Comparison of ENCODE assay signal across 1 cellular context in genomic region chr1:227953022-227953412, GRCh38.
TF ChIP-seq lines count a peak whose summit lies in the region.

No MANE protein-coding gene starts in this region.

TF ChIP-seq in IMR-90, 13 proteins besides CTCF, POLR2A, EP300 and RAD21:
- TF ChIP-seq SMC3 (IDR thresholded peaks at IDR 0.05; ENCODE audit: low read depth, low read length) (no peak), CEBPB (IDR thresholded peaks at IDR 0.05; ENCODE audit: low read depth, low read length) (no peak), CHD1 (IDR thresholded peaks at IDR 0.05; ENCODE audit: low read depth, low read length) (no peak), MAFK (IDR thresholded peaks at IDR 0.05; ENCODE audit: low read depth, low read length) (no peak)
